ENCODE assay signal across 9 cellular contexts in genomic region chr17:77460514-77461046, GRCh38.
DNase-seq lines count a peak whose midpoint lies in the region; ATAC-seq and TF ChIP-seq lines count a peak whose summit lies in the region.
"Had no signal": no experiment of that assay in that cellular context is flagged by ENCODE, and none has a peak within 500 bp of the region (broad histone marks: within the 10 kb centered on the region; RNA-seq: fewer than 3 reads in every experiment).

No MANE protein-coding gene starts in this region.

- peaks cover 80% of the 10 kb centered on the region for H3K4me1 Mint-ChIP-seq in T-helper 2 cell treated with Interferon-gamma antibody and Interleukin-4, amounts not matched to agents 5 μg/mL and 100 μg/mL, for 36 hours (ENCODE audit: low read depth)
- H3K4me1 Mint-ChIP-seq in stimulated activated naive B cell treated with anti-CD40 and anti-IgM and Interleukin-4, amounts not matched to agents 10 μg/mL and 1 μg/mL and 100 μg/mL, for 72 hours: peaks cover 62 to 95% of the 10 kb centered on the region in 2 donors

- H3K27me3 Mint-ChIP-seq in T-helper 2 cell treated with Interferon-gamma antibody and Interleukin-4, amounts not matched to agents 5 μg/mL and 100 μg/mL, for 36 hours (ENCODE audit: low read depth): no peaks in the 10 kb centered on the region
- no peaks in the 10 kb centered on the region for H3K27me3 Mint-ChIP-seq in stimulated activated naive B cell treated with anti-CD40 and anti-IgM and Interleukin-4, amounts not matched to agents 10 μg/mL and 1 μg/mL and 100 μg/mL, for 72 hours

- H3K4me1 ChIP-seq in right atrium auricular region: peaks cover 0 to 68% of the 10 kb centered on the region in 2 donors

- no peaks in the 10 kb centered on the region for H3K36me3 ChIP-seq in right atrium auricular region

- no peaks in the 10 kb centered on the region for H3K27me3 ChIP-seq in right atrium auricular region

- H3K4me3 Mint-ChIP-seq in T-helper 2 cell treated with Interferon-gamma antibody and Interleukin-4, amounts not matched to agents 5 μg/mL and 100 μg/mL, for 36 hours: peak overlapping the region; percentile 96
- peak overlapping the region; percentile 66 to 72 for H3K4me3 Mint-ChIP-seq in stimulated activated naive B cell treated with anti-CD40 and anti-IgM and Interleukin-4, amounts not matched to agents 10 μg/mL and 1 μg/mL and 100 μg/mL, for 72 hours

- H3K36me3 Mint-ChIP-seq in T-helper 2 cell treated with Interferon-gamma antibody and Interleukin-4, amounts not matched to agents 5 μg/mL and 100 μg/mL, for 36 hours (ENCODE audit: low read depth): peaks cover 53% of the 10 kb centered on the region
- H3K36me3 Mint-ChIP-seq in stimulated activated naive B cell treated with anti-CD40 and anti-IgM and Interleukin-4, amounts not matched to agents 10 μg/mL and 1 μg/mL and 100 μg/mL, for 72 hours: peaks cover 46 to 56% of the 10 kb centered on the region in 2 donors

- no peaks in the 10 kb centered on the region for H3K9me3 ChIP-seq in right atrium auricular region

- TF ChIP-seq CTCF in right atrium auricular region (IDR thresholded peaks at IDR 0.05): no peak

- ATAC-seq in stimulated activated naive B cell treated with anti-CD40 and anti-IgM and Interleukin-4, amounts not matched to agents 10 μg/mL and 1 μg/mL and 100 μg/mL, for 72 hours (replicated peaks): peak; percentile 5 to 10

- H3K27ac ChIP-seq in right atrium auricular region: peak overlapping the region; percentile 3 to 31

- no peaks in the 10 kb centered on the region for H3K9me3 Mint-ChIP-seq in T-helper 2 cell treated with Interferon-gamma antibody and Interleukin-4, amounts not matched to agents 5 μg/mL and 100 μg/mL, for 36 hours
- peaks cover 0 to 8% of the 10 kb centered on the region in 2 donors for H3K9me3 Mint-ChIP-seq in stimulated activated naive B cell treated with anti-CD40 and anti-IgM and Interleukin-4, amounts not matched to agents 10 μg/mL and 1 μg/mL and 100 μg/mL, for 72 hours

- H3K27ac Mint-ChIP-seq in T-helper 2 cell treated with Interferon-gamma antibody and Interleukin-4, amounts not matched to agents 5 μg/mL and 100 μg/mL, for 36 hours: peak overlapping the region; percentile 98
- H3K27ac Mint-ChIP-seq in stimulated activated naive B cell treated with anti-CD40 and anti-IgM and Interleukin-4, amounts not matched to agents 10 μg/mL and 1 μg/mL and 100 μg/mL, for 72 hours: peak overlapping the region; percentile 99

- peak; percentile 77 for DNase-seq in SIG-M5 treated with dmso at 0.1 percent for 504 hours (lab: John Stamatoyannopoulos, UW; ENCODE audit: unreplicated experiment)
- no peak for DNase-seq in SIG-M5 (lab: John Stamatoyannopoulos, UW)
- no peak for DNase-seq in T-helper 2 cell treated with Interferon-gamma antibody and Interleukin-4, amounts not matched to agents 5 μg/mL and 100 μg/mL, for 36 hours (ENCODE audit: low spot score)
- no peak for DNase-seq in right atrium auricular region (ENCODE audit: low spot score)
- DNase-seq in stimulated activated naive B cell treated with anti-CD40 and anti-IgM and Interleukin-4, amounts not matched to agents 10 μg/mL and 1 μg/mL and 100 μg/mL, for 72 hours: no peak
- no peak for DNase-seq in pons (ENCODE audit: low spot score)
- no peak for DNase-seq in superior temporal gyrus (ENCODE audit: extremely low spot score)
- no peak for DNase-seq in activated effector memory CD4-positive, alpha-beta T cell treated with Interleukin-2 at 50 U/mL for 16 hours
- DNase-seq: NCI-H187 treated with DMSO at 0.1 percent for 48 hours had no signal

- no peak overlapping the region for H3K4me3 ChIP-seq in right atrium auricular region
